In the genomic region with DNA sequence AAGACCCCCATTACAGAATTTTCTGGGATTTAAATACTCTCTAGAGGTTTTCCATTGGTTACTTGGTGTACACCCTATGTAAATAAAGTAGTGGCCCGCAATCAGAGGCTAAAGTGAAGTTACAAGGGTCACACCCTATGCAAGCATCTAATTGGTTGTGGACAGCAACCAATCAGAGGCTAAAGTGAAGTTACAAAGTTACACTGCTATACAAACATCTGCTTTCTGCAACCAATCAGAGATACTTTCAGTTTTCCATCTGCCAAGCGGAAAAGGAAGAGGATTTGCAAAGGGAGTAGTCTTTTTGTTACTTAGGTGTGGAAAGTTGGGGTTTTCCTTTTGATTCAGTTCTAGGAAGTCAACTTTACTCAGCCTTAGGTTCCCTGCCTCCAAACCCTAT, we compare ENCODE assay signal across 9 cellular contexts. TPM values are rescaled to one million over a fixed set of nuclear protein-coding genes. Genes with fewer than 3 reads are reported as not detected.
DNase-seq lines count a peak whose midpoint lies in the region; ATAC-seq, FAIRE-seq and TF ChIP-seq lines count a peak whose summit lies in the region.
"Had no signal": no experiment of that assay in that cellular context is flagged by ENCODE, and none has a peak within 500 bp of the region (broad histone marks: within the 10 kb centered on the region; RNA-seq: fewer than 3 reads in every experiment).

No MANE protein-coding gene starts in this region.

- no peak for TF ChIP-seq POLR2A in heart left ventricle (IDR thresholded peaks at IDR 0.05)
- TF ChIP-seq POLR2A in upper lobe of left lung (IDR thresholded peaks at IDR 0.05), result no peak

- no peak overlapping the region for H3K9ac ChIP-seq in kidney (ENCODE audit: low read length in 2 of 2)

- no peaks in the 10 kb centered on the region for H3K9me3 Mint-ChIP-seq in activated CD8-positive, alpha-beta T cell treated with anti-CD3 and anti-CD28 coated beads, Interleukin-2, amount 10 ng/mL, durations not matched to agents 7 days and 5 days (ENCODE audit: insufficient read depth)

- no peak for TF ChIP-seq EP300 in upper lobe of left lung (IDR thresholded peaks at IDR 0.05)

- CTCF ChIA-PET in activated CD8-positive, alpha-beta T cell treated with anti-CD3 and anti-CD28 coated beads, Interleukin-2, amount 10 ng/mL, durations not matched to agents 7 days and 5 days (lab: Charles Lee), result interaction anchor here (0.8 kb wide), 1 partner anchor 111 kb away, joined by 3 read pairs; the partner anchor contains the start of gene COX7B

- peak overlapping the region; percentile 84 for H3K27ac Mint-ChIP-seq in activated CD8-positive, alpha-beta T cell treated with anti-CD3 and anti-CD28 coated beads, Interleukin-2, amount 10 ng/mL, durations not matched to agents 7 days and 5 days

- H3K27me3 ChIP-seq in heart left ventricle, result no peaks in the 10 kb centered on the region
- no peaks in the 10 kb centered on the region for H3K27me3 ChIP-seq in right atrium auricular region
- H3K27me3 ChIP-seq in upper lobe of left lung, result no peaks in the 10 kb centered on the region

- DNase-seq in heart left ventricle (peak in 1 of 5 donors; percentile 10), right atrium auricular region (ENCODE audit: low spot score) (no peak), kidney (no peak), upper lobe of left lung (no peak), GM19240 (ENCODE audit: insufficient read length, low spot score) (no peak), NCI-H82 treated with DMSO at 0.1 percent for 48 hours (lab: John Stamatoyannopoulos, UW; ENCODE audit: unreplicated experiment) (no peak)
- DNase-seq in activated CD8-positive, alpha-beta T cell treated with anti-CD3 and anti-CD28 coated beads, Interleukin-2, amount 10 ng/mL, durations not matched to agents 7 days and 5 days, result peak; percentile 41
- no peak for DNase-seq in activated CD8-positive, alpha-beta memory T cell treated with anti-CD3 and anti-CD28 coated beads, Interleukin-2, amount 50 U/mL, for 48 hours
- DNase-seq: NCI-H1694 had no signal

- peak overlapping the region; percentile 67 for H3K4me3 Mint-ChIP-seq in activated CD8-positive, alpha-beta T cell treated with anti-CD3 and anti-CD28 coated beads, Interleukin-2, amount 10 ng/mL, durations not matched to agents 7 days and 5 days

- H3K4me1 ChIP-seq in heart left ventricle (peaks cover 0 to 17% (median 3%) of the 10 kb centered on the region in 12 donors), right atrium auricular region (no peaks in the 10 kb centered on the region), kidney (ENCODE audit: control insufficient read depth in 1 of 2, insufficient read depth in 1 of 2, low read depth in 1 of 2, low read length in 2 of 2) (peaks cover 0 to 2% of the 10 kb centered on the region in 2 donors), upper lobe of left lung (no peaks in the 10 kb centered on the region)

- H3K27ac ChIP-seq in heart left ventricle (peak overlapping the region in 10 of 12 donors; percentile 7 to 51 (median 36)), right atrium auricular region (no peak overlapping the region), kidney (ENCODE audit: low read depth in 2 of 2, low read length in 2 of 2) (no peak overlapping the region), upper lobe of left lung (peak overlapping the region in 2 of 4 donors; percentile 35 to 39)

- POLR2A ChIA-PET in activated CD8-positive, alpha-beta T cell treated with anti-CD3 and anti-CD28 coated beads, Interleukin-2, amount 10 ng/mL, durations not matched to agents 7 days and 5 days (lab: Charles Lee), result interaction anchor here (0.7 kb wide), 1 partner anchor 111 kb away, joined by 4 read pairs; the partner anchor contains the start of gene COX7B

- 47 to 64% (median 55%) methylated on average over 2 of the region's 2 CpGs for WGBS in heart left ventricle, 4 donors
- WGBS in upper lobe of left lung, 2 donors, result 49 to 50% methylated on average over 2 of the region's 2 CpGs

- intact Hi-C loops in heart left ventricle (cut with DNase I) (loop anchor here in 4 of 10 donors (10.0 kb wide), 2 partner anchors 93 to 107 kb away; partner anchors contain the start of genes COX7B (in 4 of the 4) and MAGT1 (in 4 of the 4)), kidney (cut with DNase I) (no loop called here)

- H3K4me1 Mint-ChIP-seq in activated CD8-positive, alpha-beta T cell treated with anti-CD3 and anti-CD28 coated beads, Interleukin-2, amount 10 ng/mL, durations not matched to agents 7 days and 5 days (ENCODE audit: low read depth), result peaks cover 15% of the 10 kb centered on the region

- FAIRE-seq in kidney (lab: Jason Lieb, UNC), result no peak

- H3K4me3 ChIP-seq in heart left ventricle (peak overlapping the region in 9 of 12 donors; percentile 26 to 46 (median 40)), right atrium auricular region (peak overlapping the region in 1 of 2 donors; percentile 33), kidney (ENCODE audit: low read length in 2 of 2) (peak overlapping the region; percentile 45 to 47), upper lobe of left lung (peak overlapping the region in 3 of 4 donors; percentile 19 to 36 (median 35))

- H3K36me3 Mint-ChIP-seq in activated CD8-positive, alpha-beta T cell treated with anti-CD3 and anti-CD28 coated beads, Interleukin-2, amount 10 ng/mL, durations not matched to agents 7 days and 5 days (ENCODE audit: low read depth), result peaks cover 10% of the 10 kb centered on the region

- no peaks in the 10 kb centered on the region for H3K27me3 Mint-ChIP-seq in activated CD8-positive, alpha-beta T cell treated with anti-CD3 and anti-CD28 coated beads, Interleukin-2, amount 10 ng/mL, durations not matched to agents 7 days and 5 days (ENCODE audit: low read depth)

- H3K9me3 ChIP-seq in heart left ventricle, result no peaks in the 10 kb centered on the region
- H3K9me3 ChIP-seq in right atrium auricular region, result no peaks in the 10 kb centered on the region
- no peaks in the 10 kb centered on the region for H3K9me3 ChIP-seq in kidney (ENCODE audit: control insufficient read depth in 1 of 2, low read length in 2 of 2)
- H3K9me3 ChIP-seq in upper lobe of left lung, result no peaks in the 10 kb centered on the region

- ATAC-seq in heart left ventricle (peak in 2 of 4 donors; percentile 39 to 49), upper lobe of left lung (ENCODE audit: low FRiP score in 2 of 2) (peak in 1 of 2 donors; percentile 63)
- ATAC-seq in activated CD8-positive, alpha-beta T cell treated with anti-CD3 and anti-CD28 coated beads, Interleukin-2, amount 10 ng/mL, durations not matched to agents 7 days and 5 days, result peak; percentile 21

- TF ChIP-seq CTCF in heart left ventricle (IDR thresholded peaks at IDR 0.05) (no peak), right atrium auricular region (IDR thresholded peaks at IDR 0.05) (no peak), kidney (IDR thresholded peaks at IDR 0.05; ENCODE audit: borderline replicate concordance, extremely low read depth, insufficient read depth) (no peak), upper lobe of left lung (IDR thresholded peaks at IDR 0.05) (no peak)

- H3K36me3 ChIP-seq in heart left ventricle, result no peaks in the 10 kb centered on the region
- no peaks in the 10 kb centered on the region for H3K36me3 ChIP-seq in right atrium auricular region
- H3K36me3 ChIP-seq in kidney (ENCODE audit: control insufficient read depth in 1 of 2, insufficient read depth in 2 of 2, low read length in 2 of 2), result no peaks in the 10 kb centered on the region
- no peaks in the 10 kb centered on the region for H3K36me3 ChIP-seq in upper lobe of left lung

RNA-seq across cellular contexts. Expression of gene ATRX, which starts 2.0 kb away (rescaled TPM):
- total RNA-seq in heart left ventricle, result 100 to 1,000 TPM in 1 of 9 donors, 10 to 100 TPM in 8; 52.4 to 102 (median 85.0) TPM
- 10 to 100 TPM; 24.6 to 27.8 TPM for polyA plus RNA-seq in heart left ventricle
- 10 to 100 TPM; 40.9 to 48.3 TPM for total RNA-seq in right atrium auricular region
- total RNA-seq in activated CD8-positive, alpha-beta T cell treated with anti-CD3 and anti-CD28 coated beads, Interleukin-2, amount 10 ng/mL, durations not matched to agents 7 days and 5 days, result 10 to 100 TPM; 59.9 to 65.8 TPM
- total RNA-seq in kidney, result 93.5 TPM
- polyA plus RNA-seq in kidney (ENCODE audit: insufficient read depth, low read depth, low replicate concordance), result 6.0 TPM
- total RNA-seq in upper lobe of left lung, result 100 to 1,000 TPM in 3 of 6 donors, 10 to 100 TPM in 3; 57.0 to 151 (median 98.2) TPM

Comparison
In these comparisons a context has a peak if more than half of its experiments do, and no peak if none do; other contexts are left out.
1. H3K27ac ChIP-seq: peak in heart left ventricle (10 of 12); none in right atrium auricular region (0 of 2) and kidney (0 of 2).